In the genomic region with DNA sequence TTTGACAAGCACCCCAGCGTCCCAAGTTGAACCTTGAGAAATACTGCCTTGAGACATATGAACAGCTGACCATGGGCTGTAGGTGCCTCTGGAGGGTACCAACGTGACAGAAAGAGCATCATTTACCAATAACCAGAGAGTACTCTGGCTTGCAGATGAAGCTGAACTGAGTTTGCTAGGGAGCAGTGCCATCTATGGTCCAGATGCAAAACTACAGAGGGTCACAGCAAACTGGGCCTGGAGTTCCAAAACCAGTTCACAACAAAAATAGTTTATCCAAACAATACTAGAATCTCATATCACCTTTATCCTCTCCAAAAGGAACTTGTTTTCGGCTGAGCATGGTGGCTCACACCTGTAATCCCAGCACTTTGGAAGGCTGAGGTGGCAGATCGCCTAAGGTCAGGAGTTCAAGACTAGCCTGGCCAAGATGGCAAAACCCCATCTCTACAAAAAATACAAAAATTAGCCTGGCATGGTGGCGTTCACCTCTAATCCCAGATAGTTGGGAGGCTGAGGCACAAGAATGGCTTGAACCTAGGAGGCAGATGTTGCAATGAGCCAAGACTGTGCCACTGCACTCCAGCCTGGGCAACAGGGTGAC, we compare ENCODE assay signal across 8 cellular contexts.
A peak's percentile ranks its signal among the peaks of the same experiment; 100 is the strongest.
DNase-seq lines count a peak whose midpoint lies in the region; TF ChIP-seq lines count a peak whose summit lies in the region.

No MANE protein-coding gene starts in this region.

- 70 to 100% methylated on average over 1 to 5 of the region's 5 CpGs for WGBS in transverse colon (ENCODE audit: low coverage in 1 of 2), 2 donors

- TF ChIP-seq POLR2A in transverse colon (IDR thresholded peaks at IDR 0.05), result no peak

- H3K9me3 ChIP-seq in MM.1S (replicated peaks; ENCODE audit: insufficient read depth, low read length) (no peaks in the 10 kb centered on the region), transverse colon (no peaks in the 10 kb centered on the region)

- H3K9me2 ChIP-seq in MM.1S (replicated peaks; ENCODE audit: insufficient read depth, low read length), result no peaks in the 10 kb centered on the region

- H3K27me3 Mint-ChIP-seq in activated CD4-positive, alpha-beta T cell treated with anti-CD3 and anti-CD28 coated beads, Interleukin-2, amount 10 ng/mL, durations not matched to agents 24 days and 14 days, result no peaks in the 10 kb centered on the region
- peaks cover 7% of the 10 kb centered on the region for H3K27me3 Mint-ChIP-seq in endothelial cell (ENCODE audit: unreplicated experiment)

- H3K79me2 ChIP-seq in MM.1S (ENCODE audit: low read length), result peaks cover 4% of the 10 kb centered on the region; the same call in 1 of the 2 replicates

- H3K4me3 Mint-ChIP-seq in activated CD4-positive, alpha-beta T cell treated with anti-CD3 and anti-CD28 coated beads, Interleukin-2, amount 10 ng/mL, durations not matched to agents 24 days and 14 days, result no peak overlapping the region
- H3K4me3 Mint-ChIP-seq in endothelial cell (ENCODE audit: unreplicated experiment), result no peak overlapping the region

- no peak overlapping the region for H2AFZ ChIP-seq in MM.1S (ENCODE audit: low read length)

- H3K9me3 Mint-ChIP-seq in activated CD4-positive, alpha-beta T cell treated with anti-CD3 and anti-CD28 coated beads, Interleukin-2, amount 10 ng/mL, durations not matched to agents 24 days and 14 days, result no peaks in the 10 kb centered on the region
- no peaks in the 10 kb centered on the region for H3K9me3 Mint-ChIP-seq in endothelial cell (ENCODE audit: unreplicated experiment)

- no peak overlapping the region for H3K27ac Mint-ChIP-seq in activated CD4-positive, alpha-beta T cell treated with anti-CD3 and anti-CD28 coated beads, Interleukin-2, amount 10 ng/mL, durations not matched to agents 24 days and 14 days
- no peak overlapping the region for H3K27ac Mint-ChIP-seq in endothelial cell (ENCODE audit: unreplicated experiment)

- H3K4me1 ChIP-seq in MM.1S (ENCODE audit: low read length) (peaks cover 21% of the 10 kb centered on the region), transverse colon (peaks cover 0 to 33% (median 9%) of the 10 kb centered on the region in 4 donors)

- in situ Hi-C loops in transverse colon (cut with MboI; ENCODE audit: low pct_ligation_motif_present in 1 of 4, low pct_unique_long_range_greater_than_20kb in 1 of 4, low sequenced_read_pairs in 3 of 4), result loop anchor here (10.0 to 25.0 kb wide), 2 partner anchors 110 to 118 kb away; no protein-coding TSS in a partner anchor

- TF ChIP-seq CTCF in MM.1S (IDR thresholded peaks at IDR 0.05; ENCODE audit: low read length) (peak; percentile 72), endothelial cell (IDR thresholded peaks at IDR 0.05; ENCODE audit: unreplicated experiment) (peak; percentile 73), transverse colon (IDR thresholded peaks at IDR 0.05) (peak; percentile 54 to 63 (median 60))

- peaks cover 17% of the 10 kb centered on the region for H3F3A ChIP-seq in MM.1S (ENCODE audit: insufficient read depth, low read length)

- no peak overlapping the region for H3K4me2 ChIP-seq in MM.1S (ENCODE audit: low read depth, low read length)

- peaks cover 10% of the 10 kb centered on the region for H3K4me1 Mint-ChIP-seq in activated CD4-positive, alpha-beta T cell treated with anti-CD3 and anti-CD28 coated beads, Interleukin-2, amount 10 ng/mL, durations not matched to agents 24 days and 14 days
- peaks cover 49% of the 10 kb centered on the region for H3K4me1 Mint-ChIP-seq in endothelial cell (ENCODE audit: unreplicated experiment)

- H3K27me3 ChIP-seq in MM.1S (replicated peaks; ENCODE audit: insufficient read depth, low read length) (no peaks in the 10 kb centered on the region), transverse colon (no peaks in the 10 kb centered on the region)

- DNase-seq in NCI-H82 (lab: John Stamatoyannopoulos, UW) (peak; percentile 48), NCI-H82 treated with DMSO at 0.1 percent for 48 hours (lab: John Stamatoyannopoulos, UW; ENCODE audit: unreplicated experiment) (no peak), MM.1S (peak; percentile 54), endothelial cell (ENCODE audit: low spot score) (peak; percentile 62), middle frontal gyrus (ENCODE audit: extremely low spot score, low spot score) (peak; percentile 30), transverse colon (peak; percentile 20), GDM1 (lab: John Stamatoyannopoulos, UW) (no peak)
- peak; percentile 84 for DNase-seq in activated CD4-positive, alpha-beta T cell treated with anti-CD3 and anti-CD28 coated beads, Interleukin-2, amount 10 ng/mL, durations not matched to agents 24 days and 14 days

- H4K20me1 ChIP-seq in MM.1S (ENCODE audit: insufficient read depth, low read length), result no peaks in the 10 kb centered on the region; the same call in 1 of the 2 replicates

- H3K9ac ChIP-seq in MM.1S (ENCODE audit: low read length), result no peak overlapping the region

- H3K4me3 ChIP-seq in MM.1S (ENCODE audit: low read length) (no peak overlapping the region), transverse colon (no peak overlapping the region)

- TF ChIP-seq EP300 in transverse colon (IDR thresholded peaks at IDR 0.05; ENCODE audit: low read depth), result no peak

- H3K36me3 ChIP-seq in MM.1S (replicated peaks; ENCODE audit: insufficient read depth, low read length) (no peaks in the 10 kb centered on the region), transverse colon (peaks cover 0 to 25% (median 0%) of the 10 kb centered on the region in 4 donors)

- intact Hi-C loops in activated CD4-positive, alpha-beta T cell treated with anti-CD3 and anti-CD28 coated beads, Interleukin-2, amount 10 ng/mL, durations not matched to agents 24 days and 14 days (cut with micrococcal nuclease), result loop anchor here (1.0 to 5.0 kb wide), 2 partner anchors 80 to 118 kb away; no protein-coding TSS in a partner anchor
- intact Hi-C loops in transverse colon (cut with DNase I; ENCODE audit: low total_unique reads), result loop anchor here (5.0 kb wide), 1 partner anchor 120 kb away; no protein-coding TSS in a partner anchor

- H3K36me3 Mint-ChIP-seq in activated CD4-positive, alpha-beta T cell treated with anti-CD3 and anti-CD28 coated beads, Interleukin-2, amount 10 ng/mL, durations not matched to agents 24 days and 14 days (ENCODE audit: low read depth), result peaks cover 38% of the 10 kb centered on the region
- peaks cover 14% of the 10 kb centered on the region for H3K36me3 Mint-ChIP-seq in endothelial cell (ENCODE audit: low read depth, unreplicated experiment)

- no peak overlapping the region for H3K27ac ChIP-seq in MM.1S (ENCODE audit: low read length)
- no peak overlapping the region for H3K27ac ChIP-seq in transverse colon

Comparison
In these comparisons a context has a peak if more than half of its experiments do, and no peak if none do; other contexts are left out.
1. DNase-seq: peak in NCI-H82 (single experiment), MM.1S (single experiment), activated CD4-positive, alpha-beta T cell treated with anti-CD3 and anti-CD28 coated beads, Interleukin-2, amount 10 ng/mL, durations not matched to agents 24 days and 14 days (single experiment), endothelial cell (single experiment), middle frontal gyrus (single experiment) and transverse colon (single experiment); none in NCI-H82 treated with DMSO at 0.1 percent for 48 hours (single experiment) and GDM1 (single experiment).
2. Peak in every context shown above with its lines, with median percentiles within 50 percentile points of each other: CTCF ChIP-seq.